8 cellular contexts compared by ENCODE assay signal in genomic region chr16:69133555-69133954, GRCh38. TPM values are rescaled to one million over a fixed set of nuclear protein-coding genes. Genes with fewer than 3 reads are reported as not detected.
DNase-seq lines count a peak whose midpoint lies in the region; ATAC-seq and TF ChIP-seq lines count a peak whose summit lies in the region.

No MANE protein-coding gene starts in this region.

- H3F3A ChIP-seq in neural progenitor cell (ENCODE audit: low read depth) = peaks cover 26% of the 10 kb centered on the region

- no peaks in the 10 kb centered on the region for H3K27me3 ChIP-seq in CD8-positive, alpha-beta memory T cell (ENCODE audit: insufficient read depth, low read length, poor library complexity, severe bottlenecking)
- H3K27me3 ChIP-seq in NT2/D1 (ENCODE audit: insufficient read depth, insufficient read length) (no peaks in the 10 kb centered on the region), neural progenitor cell (no peaks in the 10 kb centered on the region), aorta (ENCODE audit: control insufficient read depth in 1 of 2, insufficient read depth in 2 of 2, low read length in 1 of 2) (no peaks in the 10 kb centered on the region)
- no peaks in the 10 kb centered on the region for H3K27me3 ChIP-seq in effector memory CD4-positive, alpha-beta T cell (replicated peaks; ENCODE audit: control insufficient read depth, insufficient read depth, low read length, poor library complexity, severe bottlenecking)

- ATAC-seq in GM19452 (IDR thresholded peaks at IDR 0.05; ENCODE audit: unreplicated experiment) (no peak), aorta (ENCODE audit: low FRiP score) (no peak)

- peaks cover 33% of the 10 kb centered on the region for H3K4me1 ChIP-seq in CD8-positive, alpha-beta memory T cell (ENCODE audit: insufficient read depth, low read length)
- no peaks in the 10 kb centered on the region for H3K4me1 ChIP-seq in NT2/D1 (ENCODE audit: insufficient read depth, insufficient read length)
- H3K4me1 ChIP-seq in effector memory CD4-positive, alpha-beta T cell (ENCODE audit: control insufficient read depth, insufficient read depth, low read length, poor library complexity, severe bottlenecking) = peaks cover 17% of the 10 kb centered on the region
- peaks cover 15% of the 10 kb centered on the region for H3K4me1 ChIP-seq in neural progenitor cell
- H3K4me1 ChIP-seq in aorta (ENCODE audit: control insufficient read depth in 1 of 2, insufficient read depth in 2 of 2, low read length in 2 of 2) = no peaks in the 10 kb centered on the region

- peak overlapping the region; percentile 93 to 97 (median 95) for H3K27ac Mint-ChIP-seq in CD8-positive, alpha-beta memory T cell
- H3K27ac Mint-ChIP-seq in neural progenitor cell = no peak overlapping the region

- H3K9me3 ChIP-seq in CD8-positive, alpha-beta memory T cell (ENCODE audit: low read length) = no peaks in the 10 kb centered on the region
- H3K9me3 ChIP-seq in NT2/D1 (ENCODE audit: insufficient read depth, low read length) = no peaks in the 10 kb centered on the region
- H3K9me3 ChIP-seq in effector memory CD4-positive, alpha-beta T cell (ENCODE audit: control insufficient read depth, low read length) = no peaks in the 10 kb centered on the region
- H3K9me3 ChIP-seq in neural progenitor cell (ENCODE audit: low read depth) = no peaks in the 10 kb centered on the region
- no peaks in the 10 kb centered on the region for H3K9me3 ChIP-seq in aorta (ENCODE audit: control insufficient read depth, low read length)

- H3K79me2 ChIP-seq in neural progenitor cell (ENCODE audit: low read depth) = peaks cover 88% of the 10 kb centered on the region

- CTCF ChIA-PET in CD8-positive, alpha-beta memory T cell (lab: Charles Lee) = interaction anchor here (0.7 to 2.5 kb wide), 4 partner anchors 10 to 153 kb away, joined by 3 to 13 read pairs (median 4); no protein-coding TSS in a partner anchor

- peak overlapping the region; percentile 91 to 99 (median 94) for H3K4me3 Mint-ChIP-seq in CD8-positive, alpha-beta memory T cell
- peak overlapping the region; percentile 98 for H3K4me3 Mint-ChIP-seq in neural progenitor cell

- peaks cover 32% of the 10 kb centered on the region for H4K20me1 ChIP-seq in neural progenitor cell (ENCODE audit: low read depth)

- H3K27me3 Mint-ChIP-seq in CD8-positive, alpha-beta memory T cell = no peaks in the 10 kb centered on the region
- H3K27me3 Mint-ChIP-seq in neural progenitor cell (ENCODE audit: insufficient read depth, low read depth) = peaks cover 6% of the 10 kb centered on the region

- peaks cover 0 to 41% (median 11%) of the 10 kb centered on the region in 3 donors for H3K36me3 Mint-ChIP-seq in CD8-positive, alpha-beta memory T cell
- H3K36me3 Mint-ChIP-seq in neural progenitor cell = peaks cover 15% of the 10 kb centered on the region

- peaks cover 46 to 68% (median 67%) of the 10 kb centered on the region in 3 donors for H3K4me1 Mint-ChIP-seq in CD8-positive, alpha-beta memory T cell
- H3K4me1 Mint-ChIP-seq in neural progenitor cell = peaks cover 36% of the 10 kb centered on the region

- peak overlapping the region; percentile 89 for H3K4me2 ChIP-seq in neural progenitor cell

- H3K9ac ChIP-seq in NT2/D1 (ENCODE audit: insufficient read length, low read depth) = peak overlapping the region; percentile 92
- peak overlapping the region; percentile 89 for H3K9ac ChIP-seq in neural progenitor cell

- DNase-seq in CD8-positive, alpha-beta memory T cell = no peak
- DNase-seq in NT2/D1 (ENCODE audit: low read depth, low spot score) (no peak), neural progenitor cell (ENCODE audit: low spot score) (no peak), hepatic stellate cell (ENCODE audit: low spot score) (no peak), EL (no peak), aorta (no peak)
- DNase-seq in effector memory CD4-positive, alpha-beta T cell = no peak

- H2AFZ ChIP-seq in neural progenitor cell (replicated peaks) = no peak overlapping the region

- POLR2A ChIA-PET in CD8-positive, alpha-beta memory T cell (lab: Charles Lee) = interaction anchor here (0.7 to 2.1 kb wide), 5 partner anchors 11 to 177 kb away, joined by 3 to 10 read pairs (median 3); partner anchors contain the start of genes SNTB2 and VPS4A

- intact Hi-C loops in aorta (cut with DNase I) = loop anchor here in 1 of 2 donors (10.0 kb wide), 2 partner anchors 51 to 289 kb away; partner anchors contain the start of genes SNTB2 and TANGO6

- TF ChIP-seq CTCF in neural progenitor cell (IDR thresholded peaks at IDR 0.05) = no peak

- H3K4me3 ChIP-seq in CD8-positive, alpha-beta memory T cell (ENCODE audit: low read length) = peak overlapping the region; percentile 81
- H3K4me3 ChIP-seq in NT2/D1 (ENCODE audit: insufficient read length, low read depth) (peak overlapping the region; percentile 87), neural progenitor cell (peak overlapping the region; percentile 98), aorta (ENCODE audit: low read length in 2 of 2) (peak overlapping the region in 1 of 2 donors; percentile 20)
- peak overlapping the region; percentile 98 for H3K4me3 ChIP-seq in effector memory CD4-positive, alpha-beta T cell (ENCODE audit: insufficient read depth, low read depth, low read length, poor library complexity, severe bottlenecking)

- H3K36me3 ChIP-seq in CD8-positive, alpha-beta memory T cell (ENCODE audit: insufficient read depth, low read length) = peaks cover 10% of the 10 kb centered on the region
- H3K36me3 ChIP-seq in NT2/D1 (ENCODE audit: insufficient read depth, insufficient read length, low read length) (peaks cover 64% of the 10 kb centered on the region), neural progenitor cell (peaks cover 11% of the 10 kb centered on the region), aorta (ENCODE audit: control insufficient read depth in 1 of 2, insufficient read depth in 2 of 2, low read length in 1 of 2) (peaks cover 0 to 4% of the 10 kb centered on the region in 2 donors)
- peaks cover 7% of the 10 kb centered on the region for H3K36me3 ChIP-seq in effector memory CD4-positive, alpha-beta T cell (ENCODE audit: control insufficient read depth, insufficient read depth, low read length)

- 10 to 20% methylated on average over 1 of the region's 1 CpG for WGBS in aorta, 2 donors

- no peaks in the 10 kb centered on the region for H3K9me3 Mint-ChIP-seq in CD8-positive, alpha-beta memory T cell
- no peaks in the 10 kb centered on the region for H3K9me3 Mint-ChIP-seq in neural progenitor cell

- H3K27ac ChIP-seq in CD8-positive, alpha-beta memory T cell (ENCODE audit: low read depth, low read length) = peak overlapping the region; percentile 77
- H3K27ac ChIP-seq in effector memory CD4-positive, alpha-beta T cell (ENCODE audit: insufficient read depth, low read length, poor library complexity, severe bottlenecking) = no peak overlapping the region
- H3K27ac ChIP-seq in neural progenitor cell = no peak overlapping the region
- no peak overlapping the region for H3K27ac ChIP-seq in aorta (ENCODE audit: low read depth in 1 of 2, low read length in 2 of 2)

RNA-seq across cellular contexts. Expression of gene UTP4, which starts 1.1 kb away (rescaled TPM):
- 100 to 1,000 TPM; 150 to 155 TPM for total RNA-seq in CD8-positive, alpha-beta memory T cell
- 59.0 TPM for polyA plus RNA-seq in CD8-positive, alpha-beta memory T cell
- 13.3 and 15.9 TPM in 2 replicates for total RNA-seq in neural progenitor cell (ENCODE audit: low replicate concordance)
- 10 to 100 TPM; 34.9 to 37.6 TPM for total RNA-seq in aorta
- 10 to 100 TPM; 15.7 to 18.3 TPM for polyA plus RNA-seq in aorta

RNA-seq across cellular contexts. Expression of gene CHTF8, which starts 1.2 kb away (rescaled TPM):
- total RNA-seq in CD8-positive, alpha-beta memory T cell = 100 to 1,000 TPM; 141 to 149 TPM
- 181 TPM for polyA plus RNA-seq in CD8-positive, alpha-beta memory T cell
- total RNA-seq in neural progenitor cell (ENCODE audit: low replicate concordance) (99.8 and 165 TPM in 2 replicates), aorta (10 to 100 TPM; 73.2 to 77.3 TPM)
- polyA plus RNA-seq in aorta = 10 to 100 TPM; 53.3 to 53.8 TPM

RNA-seq across cellular contexts. Expression of gene HAS3, which starts 28.1 kb away (rescaled TPM):
- under 1 TPM; 0.55 to 0.62 TPM for total RNA-seq in CD8-positive, alpha-beta memory T cell
- polyA plus RNA-seq in CD8-positive, alpha-beta memory T cell = 0.07 TPM
- 2.5 and 3.3 TPM in 2 replicates for total RNA-seq in neural progenitor cell (ENCODE audit: low replicate concordance)
- 1 to 10 TPM in 1 of 2 donors, under 1 TPM in 1; 0.68 to 1.3 TPM for total RNA-seq in aorta
- under 1 TPM; 0.54 to 0.88 TPM for polyA plus RNA-seq in aorta

RNA-seq across cellular contexts. Expression of gene SNTB2, which starts 53.4 kb away (rescaled TPM):
- total RNA-seq in CD8-positive, alpha-beta memory T cell = 10 to 100 TPM; 13.6 to 14.9 TPM
- 28.2 TPM for polyA plus RNA-seq in CD8-positive, alpha-beta memory T cell
- total RNA-seq in neural progenitor cell (ENCODE audit: low replicate concordance) (21.9 and 22.9 TPM in 2 replicates), aorta (10 to 100 TPM; 49.6 to 67.1 TPM)
- 1 to 10 TPM; 6.1 to 8.0 TPM for polyA plus RNA-seq in aorta
